ENCODE assay signal across 14 cellular contexts in the genomic region with DNA sequence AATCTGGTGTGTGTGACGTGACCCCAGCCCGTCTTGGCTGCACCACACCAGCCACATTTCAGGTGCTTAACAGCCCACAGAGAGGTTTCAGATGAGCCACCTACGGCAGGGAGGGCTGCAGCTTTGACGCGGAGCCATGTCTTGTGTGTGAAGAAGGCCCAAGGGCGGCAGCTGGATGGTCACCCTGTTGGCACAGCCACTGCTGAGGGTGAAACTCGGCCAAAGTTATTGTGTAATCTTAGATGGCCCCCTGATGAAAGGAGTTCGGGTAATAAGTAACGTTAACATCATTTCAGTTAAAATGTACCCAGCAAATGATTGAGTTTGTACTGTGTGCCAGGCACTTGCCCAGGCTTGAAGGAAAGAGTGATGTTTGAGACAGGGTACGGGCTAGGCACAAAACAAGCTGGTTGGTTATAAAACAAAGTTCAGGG.
A peak's percentile ranks its signal among the peaks of the same experiment; 100 is the strongest.
DNase-seq lines count a peak whose midpoint lies in the region; ATAC-seq, FAIRE-seq and TF ChIP-seq lines count a peak whose summit lies in the region.
"Had no signal": no experiment of that assay in that cellular context is flagged by ENCODE, and none has a peak within 500 bp of the region (broad histone marks: within the 10 kb centered on the region; RNA-seq: fewer than 3 reads in every experiment).

No MANE protein-coding gene starts in this region.

- H3K27ac Mint-ChIP-seq in MCF 10A (ENCODE audit: low read depth, unreplicated experiment), result no peak overlapping the region

- ATAC-seq in upper lobe of left lung (ENCODE audit: low FRiP score in 2 of 2), result no peak
- no peak for ATAC-seq in HG03439 (IDR thresholded peaks at IDR 0.05; ENCODE audit: unreplicated experiment)
- ATAC-seq in sciatic nerve, result no peak

- H2AFZ ChIP-seq in KMS-11 (ENCODE audit: low read depth), result no peak overlapping the region

- H3K36me3 Mint-ChIP-seq in MCF 10A (ENCODE audit: insufficient read depth, unreplicated experiment), result peaks cover 59% of the 10 kb centered on the region

- no peak for TF ChIP-seq EP300 in upper lobe of left lung (IDR thresholded peaks at IDR 0.05)

- BruUV-seq in MCF 10A (replicated peaks; lab: Mats Ljungman, UMichigan), result no TSS peak

- no peaks in the 10 kb centered on the region for H3K27me3 Mint-ChIP-seq in MCF 10A (ENCODE audit: insufficient read depth, unreplicated experiment)

- no peak overlapping the region for H3K4me3 ChIP-seq in breast epithelium
- H3K4me3 ChIP-seq in KMS-11 (IDR thresholded peaks at IDR 0.05; ENCODE audit: insufficient read depth, low read depth, low read length), result no peak overlapping the region
- H3K4me3 ChIP-seq in kidney (ENCODE audit: low read length in 2 of 2), result no peak overlapping the region
- no peak overlapping the region for H3K4me3 ChIP-seq in upper lobe of left lung

- DNase-seq in breast epithelium (ENCODE audit: low spot score in 2 of 2), result no peak
- DNase-seq in MCF 10A (ENCODE audit: unreplicated experiment), result no peak
- DNase-seq in kidney, result peak; percentile 86
- no peak for DNase-seq in upper lobe of left lung
- no peak for DNase-seq in sciatic nerve (ENCODE audit: low spot score)
- DNase-seq in NCI-H2029 treated with DMSO at 0.1 percent for 48 hours (lab: John Stamatoyannopoulos, UW), result no peak
- DNase-seq: activated CD4-positive, alpha-beta T cell treated with anti-CD3 and anti-CD28 coated beads for 48 hours; activated naive CD4-positive, alpha-beta T cell; cortex of kidney; DMS79; foreskin keratinocyte; NCI-H187 had no signal

- 75% methylated on average over 10 of the region's 10 CpGs for WGBS in upper lobe of left lung, 2 donors

- H3K9ac ChIP-seq in KMS-11 (no peak overlapping the region), kidney (ENCODE audit: low read length in 2 of 2) (peak overlapping the region in 1 of 2 donors; percentile 37)

- H3K9me3 ChIP-seq in breast epithelium, result no peaks in the 10 kb centered on the region
- H3K9me3 ChIP-seq in kidney (ENCODE audit: control insufficient read depth in 1 of 2, low read length in 2 of 2), result no peaks in the 10 kb centered on the region
- no peaks in the 10 kb centered on the region for H3K9me3 ChIP-seq in upper lobe of left lung

- TF ChIP-seq POLR2A in breast epithelium (IDR thresholded peaks at IDR 0.05) (no peak), upper lobe of left lung (IDR thresholded peaks at IDR 0.05) (no peak)

- intact Hi-C loops in breast epithelium (cut with DNase I; ENCODE audit: low total_unique reads) (no loop called here), MCF 10A (cut with micrococcal nuclease) (no loop called here), kidney (cut with DNase I) (no loop called here), sciatic nerve (cut with DNase I) (no loop called here)

- TF ChIP-seq CTCF in breast epithelium (IDR thresholded peaks at IDR 0.05) (no peak), MCF 10A (IDR thresholded peaks at IDR 0.05; ENCODE audit: unreplicated experiment) (no peak), KMS-11 (conservative IDR thresholded peaks at IDR 0.05; ENCODE audit: low read depth, low read length) (no peak), kidney (IDR thresholded peaks at IDR 0.05; ENCODE audit: borderline replicate concordance, extremely low read depth, insufficient read depth) (no peak), upper lobe of left lung (IDR thresholded peaks at IDR 0.05) (no peak)

- CTCF ChIA-PET in MCF 10A (lab: Yijun Ruan, JAX), result no interaction called here

- no peaks in the 10 kb centered on the region for H3K4me1 ChIP-seq in breast epithelium
- peaks cover 38% of the 10 kb centered on the region for H3K4me1 ChIP-seq in KMS-11 (ENCODE audit: low read depth, poor library complexity, severe bottlenecking)
- H3K4me1 ChIP-seq in kidney (ENCODE audit: control insufficient read depth in 1 of 2, insufficient read depth in 1 of 2, low read depth in 1 of 2, low read length in 2 of 2), result peaks cover 33 to 51% of the 10 kb centered on the region in 2 donors
- H3K4me1 ChIP-seq in upper lobe of left lung, result peaks cover 37 to 48% (median 40%) of the 10 kb centered on the region in 4 donors

- H3K9me3 Mint-ChIP-seq in MCF 10A (ENCODE audit: unreplicated experiment), result no peaks in the 10 kb centered on the region

- H3K27me3 ChIP-seq in breast epithelium (no peaks in the 10 kb centered on the region), KMS-11 (ENCODE audit: insufficient read depth, low read depth) (no peaks in the 10 kb centered on the region), upper lobe of left lung (no peaks in the 10 kb centered on the region)
- H3K27me3 ChIP-seq: foreskin keratinocyte had no signal

- H3K36me3 ChIP-seq in breast epithelium (no peaks in the 10 kb centered on the region), KMS-11 (ENCODE audit: insufficient read depth) (no peaks in the 10 kb centered on the region), kidney (ENCODE audit: control insufficient read depth in 1 of 2, insufficient read depth in 2 of 2, low read length in 2 of 2) (peaks cover 27 to 28% of the 10 kb centered on the region in 2 donors), upper lobe of left lung (peaks cover 12 to 57% (median 42%) of the 10 kb centered on the region in 4 donors)

- POLR2A ChIA-PET in MCF 10A (lab: Yijun Ruan, JAX), result no interaction called here

- no peak overlapping the region for H3K4me3 Mint-ChIP-seq in MCF 10A (ENCODE audit: unreplicated experiment)

- H3K4me1 Mint-ChIP-seq in MCF 10A (ENCODE audit: insufficient read depth, unreplicated experiment), result no peaks in the 10 kb centered on the region

- H3K79me2 ChIP-seq in KMS-11 (ENCODE audit: insufficient read depth, low read depth), result no peaks in the 10 kb centered on the region

- peak; percentile 8 for FAIRE-seq in kidney (lab: Jason Lieb, UNC)

- H4K20me1 ChIP-seq in KMS-11 (ENCODE audit: insufficient read depth), result no peaks in the 10 kb centered on the region

- H3K27ac ChIP-seq in breast epithelium (peak overlapping the region; percentile 26 to 36), KMS-11 (no peak overlapping the region), kidney (ENCODE audit: low read depth in 2 of 2, low read length in 2 of 2) (peak overlapping the region; percentile 69 to 80), upper lobe of left lung (peak overlapping the region; percentile 50 to 80 (median 63))
- H3K27ac ChIP-seq: foreskin keratinocyte had no signal

- H3K4me2 ChIP-seq in KMS-11, result peak overlapping the region; percentile 40; the same call in 1 of the 2 replicates
